In genomic region chr6:14088600-14089168, GRCh38 we compare ENCODE assay signal across 16 cellular contexts. TPM values are rescaled to one million over a fixed set of nuclear protein-coding genes. Genes with fewer than 3 reads are reported as not detected.
DNase-seq lines count a peak whose midpoint lies in the region; ATAC-seq lines count a peak whose summit lies in the region.
"Had no signal": no experiment of that assay in that cellular context is flagged by ENCODE, and none has a peak within 500 bp of the region (broad histone marks: within the 10 kb centered on the region; RNA-seq: fewer than 3 reads in every experiment).

No MANE protein-coding gene starts in this region.

- H3K27ac Mint-ChIP-seq in IgD-negative memory B cell = peak overlapping the region in 2 of 3 donors; percentile 58 to 90
- no peak overlapping the region for H3K27ac Mint-ChIP-seq in T-helper 2 cell treated with Interferon-gamma antibody and Interleukin-4, amounts not matched to agents 5 μg/mL and 100 μg/mL, for 36 hours
- H3K27ac Mint-ChIP-seq: activated T-cell treated with anti-CD3 and anti-CD28 coated beads, Interleukin-2, amount 50 U/mL, for 24 hours; H9 had no signal

- no peaks in the 10 kb centered on the region for H3K36me3 Mint-ChIP-seq in IgD-negative memory B cell
- H3K36me3 Mint-ChIP-seq in T-helper 2 cell treated with Interferon-gamma antibody and Interleukin-4, amounts not matched to agents 5 μg/mL and 100 μg/mL, for 36 hours (ENCODE audit: low read depth) = no peaks in the 10 kb centered on the region

- H3K4me3 Mint-ChIP-seq in IgD-negative memory B cell = peak overlapping the region; percentile 21 to 91 (median 62)
- no peak overlapping the region for H3K4me3 Mint-ChIP-seq in T-helper 2 cell treated with Interferon-gamma antibody and Interleukin-4, amounts not matched to agents 5 μg/mL and 100 μg/mL, for 36 hours
- H3K4me3 Mint-ChIP-seq: activated T-cell treated with anti-CD3 and anti-CD28 coated beads, Interleukin-2, amount 50 U/mL, for 24 hours; H9 had no signal

- H3K4me1 Mint-ChIP-seq in IgD-negative memory B cell = peaks cover 44 to 56% (median 52%) of the 10 kb centered on the region in 3 donors
- H3K4me1 Mint-ChIP-seq in T-helper 2 cell treated with Interferon-gamma antibody and Interleukin-4, amounts not matched to agents 5 μg/mL and 100 μg/mL, for 36 hours (ENCODE audit: low read depth) = peaks cover 13% of the 10 kb centered on the region

- intact Hi-C loops in head of caudate nucleus (cut with DNase I) = no loop called here

- peak; percentile 41 for ATAC-seq in GM21737 (IDR thresholded peaks at IDR 0.05; ENCODE audit: unreplicated experiment)
- ATAC-seq: right cardiac atrium had no signal

- no peaks in the 10 kb centered on the region for H3K9me3 Mint-ChIP-seq in IgD-negative memory B cell
- peaks cover 3% of the 10 kb centered on the region for H3K9me3 Mint-ChIP-seq in T-helper 2 cell treated with Interferon-gamma antibody and Interleukin-4, amounts not matched to agents 5 μg/mL and 100 μg/mL, for 36 hours

- H3K4me3 ChIP-seq in GM08714 (ENCODE audit: low read length) = peak overlapping the region; percentile 32; the same call in 1 of the 2 replicates
- H3K4me3 ChIP-seq: upper lobe of left lung had no signal

- H3K27me3 Mint-ChIP-seq in IgD-negative memory B cell = no peaks in the 10 kb centered on the region
- peaks cover 10% of the 10 kb centered on the region for H3K27me3 Mint-ChIP-seq in T-helper 2 cell treated with Interferon-gamma antibody and Interleukin-4, amounts not matched to agents 5 μg/mL and 100 μg/mL, for 36 hours (ENCODE audit: low read depth)
- H3K27me3 Mint-ChIP-seq: activated T-cell treated with anti-CD3 and anti-CD28 coated beads, Interleukin-2, amount 50 U/mL, for 24 hours had no signal

- DNase-seq in foreskin melanocyte (peak; percentile 66), head of caudate nucleus (no peak), activated gamma-delta T cell treated with Interleukin-2 at 50 U/mL for 16 hours (no peak)
- no peak for DNase-seq in T-helper 2 cell treated with Interferon-gamma antibody and Interleukin-4, amounts not matched to agents 5 μg/mL and 100 μg/mL, for 36 hours (ENCODE audit: low spot score)
- no peak for DNase-seq in activated CD4-positive, CD25-positive, alpha-beta regulatory T cell treated with anti-CD3 and anti-CD28 coated beads, Interleukin-2, amount 50 U/mL, for 72 hours
- DNase-seq: activated CD4-positive, alpha-beta T cell treated with anti-CD3 and anti-CD28 coated beads for 4 hours; activated T-cell treated with anti-CD3 and anti-CD28 coated beads, Interleukin-2, amount 50 U/mL, for 24 hours; aorta; DMS53; erythroblast; H9; right cardiac atrium; upper lobe of left lung had no signal

RNA-seq across cellular contexts. Expression of gene CD83, which starts 28.9 kb away (rescaled TPM):
- 43.8 TPM for polyA plus RNA-seq in IgD-negative memory B cell
